18 cellular contexts compared by ENCODE assay signal in genomic region chr17:77501751-77502625, GRCh38.
DNase-seq lines count a peak whose midpoint lies in the region; ATAC-seq and TF ChIP-seq lines count a peak whose summit lies in the region.
"Had no signal": no experiment of that assay in that cellular context is flagged by ENCODE, and none has a peak within 500 bp of the region (broad histone marks: within the 10 kb centered on the region; RNA-seq: fewer than 3 reads in every experiment).

No MANE protein-coding gene starts in this region.

- DNase-seq in activated T-cell treated with anti-CD3 and anti-CD28 coated beads, Interleukin-2, amount 50 U/mL, for 1 hour: peak; percentile 15
- no peak for DNase-seq in activated T-cell treated with anti-CD3 and anti-CD28 coated beads, Interleukin-2, amount 50 U/mL, for 48 hours
- DNase-seq in IMR-90 (no peak), right lobe of liver (peak in 2 of 3 donors; percentile 22 to 33), transverse colon (peak; percentile 5), GF-D8 (lab: John Stamatoyannopoulos, UW) (no peak), NAMALWA (ENCODE audit: low spot score) (no peak)
- DNase-seq: caudate nucleus; effector memory CD4-positive, alpha-beta T cell; hypothalamus; NCI-H1092; NCI-H2107; NCI-H526 treated with DMSO at 0.1 percent for 48 hours had no signal

- no peak overlapping the region for H3K9ac ChIP-seq in IMR-90 (ENCODE audit: low read depth, low read length)
- H3K9ac ChIP-seq: KMS-11 had no signal

- H3K23ac ChIP-seq in IMR-90 (ENCODE audit: low read depth, low read length): no peak overlapping the region

- H2AK9ac ChIP-seq in IMR-90 (replicated peaks; ENCODE audit: low read depth, low read length, poor library complexity): peak overlapping the region; percentile 44

- no peak overlapping the region for H3K18ac ChIP-seq in IMR-90 (ENCODE audit: low read depth, low read length)

- BruUV-seq in IMR-90 (replicated peaks; lab: Mats Ljungman, UMichigan): no TSS peak

- no peak overlapping the region for H4K5ac ChIP-seq in IMR-90 (ENCODE audit: low read depth, low read length)

- H2BK20ac ChIP-seq in IMR-90 (ENCODE audit: low read depth, low read length): no peak overlapping the region

- H4K20me1 ChIP-seq in IMR-90 (ENCODE audit: insufficient read depth, low read length): peaks cover 8% of the 10 kb centered on the region; the same call in 1 of the 2 replicates

- H4K91ac ChIP-seq in IMR-90 (ENCODE audit: insufficient read depth, low read depth, low read length): no peak overlapping the region

- TF ChIP-seq CTCF in IMR-90 (conservative IDR thresholded peaks at IDR 0.05; ENCODE audit: low read depth, low read length) (no peak), right lobe of liver (IDR thresholded peaks at IDR 0.05) (no peak), transverse colon (IDR thresholded peaks at IDR 0.05) (no peak)

- H2BK5ac ChIP-seq in IMR-90 (ENCODE audit: low read depth, low read length, poor library complexity, severe bottlenecking): no peak overlapping the region

- H3K4me2 ChIP-seq in IMR-90 (ENCODE audit: low read depth, low read length): no peak overlapping the region
- H3K4me2 ChIP-seq: KMS-11 had no signal

- no peak overlapping the region for H2AK5ac ChIP-seq in IMR-90 (ENCODE audit: low read depth, low read length)

- POLR2A ChIA-PET in IMR-90 (lab: Charles Lee; ENCODE audit: unreplicated experiment): no interaction called here

- TF ChIP-seq RAD21 in IMR-90 (IDR thresholded peaks at IDR 0.05; ENCODE audit: low read length): no peak

- TF ChIP-seq POLR2A in IMR-90 (IDR thresholded peaks at IDR 0.05; ENCODE audit: low read depth, low read length): no peak
- no peak for TF ChIP-seq POLR2A in right lobe of liver (IDR thresholded peaks at IDR 0.05)
- TF ChIP-seq POLR2A in transverse colon (IDR thresholded peaks at IDR 0.05): no peak

- in situ Hi-C loops in IMR-90 (cut with MboI; ENCODE audit: low sequenced_read_pairs): no loop called here
- in situ Hi-C loops in transverse colon (cut with MboI; ENCODE audit: low pct_ligation_motif_present in 1 of 4, low pct_unique_long_range_greater_than_20kb in 1 of 4, low sequenced_read_pairs in 3 of 4): no loop called here

- CTCF ChIA-PET in IMR-90 (lab: Yijun Ruan, JAX): no interaction called here

- H2BK120ac ChIP-seq in IMR-90 (ENCODE audit: low read depth, low read length): no peak overlapping the region

- 0 out of 2 replicates have a peak, but pooled peaks cover 5% of the 10 kb centered on the region for H3K9me1 ChIP-seq in IMR-90 (ENCODE audit: insufficient read depth, low read length)

- no peak overlapping the region for H3K27ac ChIP-seq in IMR-90 (ENCODE audit: insufficient read depth, low read length)
- H3K27ac ChIP-seq in right lobe of liver: no peak overlapping the region
- H3K27ac ChIP-seq in transverse colon: no peak overlapping the region
- H3K27ac ChIP-seq: KMS-11, pancreas, Peyer's patch, skin epidermis had no signal

- H4K8ac ChIP-seq in IMR-90 (ENCODE audit: low read depth in 2 of 2, low read length in 2 of 2): no peak overlapping the region

- H3K36me3 ChIP-seq in IMR-90 (ENCODE audit: control insufficient read depth, insufficient read depth, low read length): peaks cover 40% of the 10 kb centered on the region
- H3K36me3 ChIP-seq in right lobe of liver: peaks cover 0 to 8% (median 5%) of the 10 kb centered on the region in 4 donors
- H3K36me3 ChIP-seq in transverse colon: peaks cover 0 to 7% (median 0%) of the 10 kb centered on the region in 4 donors
- H3K36me3 ChIP-seq: pancreas had no signal

- intact Hi-C loops in IMR-90 (cut with micrococcal nuclease) (no loop called here), right lobe of liver (cut with DNase I) (no loop called here), transverse colon (cut with DNase I; ENCODE audit: low total_unique reads) (no loop called here)

- H3K4me3 ChIP-seq in IMR-90 (ENCODE audit: insufficient read depth, low read depth, low read length) (no peak overlapping the region), right lobe of liver (no peak overlapping the region), transverse colon (no peak overlapping the region)
- H3K4me3 ChIP-seq: pancreas, Peyer's patch, skin epidermis had no signal

- no peak overlapping the region for H2AFZ ChIP-seq in IMR-90 (replicated peaks; ENCODE audit: low read length, poor library complexity)

- no peak overlapping the region for H3K56ac ChIP-seq in IMR-90 (ENCODE audit: extremely low read depth, insufficient read depth, low read length)

- H3K4me1 ChIP-seq in IMR-90 (ENCODE audit: control insufficient read depth, insufficient read depth, low read length): no peaks in the 10 kb centered on the region
- no peaks in the 10 kb centered on the region for H3K4me1 ChIP-seq in right lobe of liver
- no peaks in the 10 kb centered on the region for H3K4me1 ChIP-seq in transverse colon
- H3K4me1 ChIP-seq: pancreas, Peyer's patch had no signal

- WGBS in IMR-90 (ENCODE audit: extremely low coverage in 2 of 2, insufficient read length in 1 of 2), 2 experiments: 90% methylated on average over 4 of the region's 16 CpGs; no CpG with 5 or more reads in 1 of the 2 experiments
- 92% methylated on average over 9 of the region's 16 CpGs for WGBS in right lobe of liver (ENCODE audit: insufficient coverage, low coverage, low lambda C conversion rate, missing lambda C conversion rate)
- 83 to 90% methylated on average over 7 to 16 of the region's 16 CpGs for WGBS in transverse colon (ENCODE audit: low coverage in 1 of 2), 2 donors

- H3K14ac ChIP-seq in IMR-90 (replicated peaks; ENCODE audit: low read depth, low read length): no peak overlapping the region

- dilution Hi-C loops in IMR-90 (cut with HindIII; ENCODE audit: low sequenced_read_pairs, unreplicated experiment): no loop called here

- no peak for TF ChIP-seq EP300 in transverse colon (IDR thresholded peaks at IDR 0.05; ENCODE audit: low read depth)

- ATAC-seq in IMR-90 (ENCODE audit: low read depth): no peak
- no peak for ATAC-seq in right lobe of liver
- ATAC-seq in HG03432 (IDR thresholded peaks at IDR 0.05; ENCODE audit: unreplicated experiment): no peak
- ATAC-seq: pancreas had no signal

- peaks cover 0 to 14% of the 10 kb centered on the region in 2 experiments; a peak in 2 of 4 replicates for H3K79me1 ChIP-seq in IMR-90 (ENCODE audit: low read depth in 1 of 2, low read length in 2 of 2)

- no peak overlapping the region for H2BK15ac ChIP-seq in IMR-90 (ENCODE audit: low read depth, low read length)

- H3K4ac ChIP-seq in IMR-90 (ENCODE audit: low read depth, low read length): no peak overlapping the region

- H3K9me3 ChIP-seq in IMR-90 (ENCODE audit: control insufficient read depth, insufficient read depth, low read length) (no peaks in the 10 kb centered on the region), right lobe of liver (no peaks in the 10 kb centered on the region), transverse colon (no peaks in the 10 kb centered on the region)
- H3K9me3 ChIP-seq: pancreas, Peyer's patch had no signal

- H3K27me3 ChIP-seq in IMR-90 (ENCODE audit: control insufficient read depth, insufficient read depth, low read length) (no peaks in the 10 kb centered on the region), right lobe of liver (no peaks in the 10 kb centered on the region), transverse colon (no peaks in the 10 kb centered on the region)
- H3K27me3 ChIP-seq: pancreas, Peyer's patch had no signal

TF ChIP-seq in IMR-90, 13 proteins besides CTCF, POLR2A, EP300 and RAD21:
- TF ChIP-seq FOS (IDR thresholded peaks at IDR 0.05; ENCODE audit: low read depth, low read length) (no peak), MAFK (IDR thresholded peaks at IDR 0.05; ENCODE audit: low read depth, low read length) (no peak), RFX5 (IDR thresholded peaks at IDR 0.05; ENCODE audit: low read depth, low read length) (no peak), BHLHE40 (IDR thresholded peaks at IDR 0.05; ENCODE audit: low read depth, low read length) (no peak), NFE2L2 (IDR thresholded peaks at IDR 0.05; ENCODE audit: low read depth, low read length) (no peak), CHD1 (IDR thresholded peaks at IDR 0.05; ENCODE audit: low read depth, low read length) (no peak), MAZ (IDR thresholded peaks at IDR 0.05; ENCODE audit: borderline replicate concordance, low read depth, low read length) (no peak), USF2 (IDR thresholded peaks at IDR 0.05; ENCODE audit: low read depth, low read length) (no peak), ELK1 (IDR thresholded peaks at IDR 0.05; ENCODE audit: borderline replicate concordance, low read depth, low read length) (no peak), RCOR1 (IDR thresholded peaks at IDR 0.05; ENCODE audit: insufficient replicate concordance, low read length) (no peak), SMC3 (IDR thresholded peaks at IDR 0.05; ENCODE audit: low read depth, low read length) (no peak), CEBPB (IDR thresholded peaks at IDR 0.05; ENCODE audit: low read depth, low read length) (no peak), MXI1 (IDR thresholded peaks at IDR 0.05; ENCODE audit: borderline replicate concordance, low read depth, low read length) (no peak)

Comparison
In these comparisons a context has a peak if more than half of its experiments do, and no peak if none do; other contexts are left out.
1. DNase-seq: peak in activated T-cell treated with anti-CD3 and anti-CD28 coated beads, Interleukin-2, amount 50 U/mL, for 1 hour (single experiment), right lobe of liver (2 of 3) and transverse colon (single experiment); none in activated T-cell treated with anti-CD3 and anti-CD28 coated beads, Interleukin-2, amount 50 U/mL, for 48 hours (0 of 2), IMR-90 (single experiment), GF-D8 (single experiment) and NAMALWA (single experiment).